Comparison of ENCODE assay signal across 10 cellular contexts in the genomic region with DNA sequence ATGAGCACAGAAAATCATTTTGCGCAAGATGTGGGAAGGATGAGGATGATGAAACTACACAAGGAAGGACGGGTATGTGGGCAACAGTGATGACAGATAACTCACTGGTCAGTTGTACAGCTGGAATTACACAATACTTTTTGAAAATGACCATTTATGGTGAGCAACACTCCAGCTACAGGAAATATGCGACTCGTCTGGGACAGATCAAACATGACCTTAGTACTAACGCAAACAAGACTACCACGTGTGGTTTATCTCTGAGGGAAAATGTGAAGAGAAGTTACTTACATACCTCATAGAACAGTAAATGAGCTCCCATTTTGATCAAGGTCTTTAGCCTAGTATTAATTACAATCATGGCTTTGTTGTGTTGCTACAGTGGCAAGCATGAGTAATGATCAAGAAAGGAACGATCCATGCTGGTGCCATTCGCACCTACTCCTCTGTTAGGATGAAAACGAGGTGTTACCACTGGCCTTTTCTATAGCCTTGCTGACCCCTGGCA.
DNase-seq lines count a peak whose midpoint lies in the region; ATAC-seq, FAIRE-seq and TF ChIP-seq lines count a peak whose summit lies in the region.
"Had no signal": no experiment of that assay in that cellular context is flagged by ENCODE, and none has a peak within 500 bp of the region (broad histone marks: within the 10 kb centered on the region; RNA-seq: fewer than 3 reads in every experiment).

No MANE protein-coding gene starts in this region.

- no peaks in the 10 kb centered on the region for H3K4me1 Mint-ChIP-seq in CD8-positive, alpha-beta T cell (ENCODE audit: low read depth)

- no peaks in the 10 kb centered on the region for H3K36me3 ChIP-seq in pancreas
- no peaks in the 10 kb centered on the region for H3K36me3 ChIP-seq in CD8-positive, alpha-beta T cell (ENCODE audit: insufficient read depth, low read length)

- ATAC-seq in pancreas = peak in 3 of 4 donors; percentile 74 to 89 (median 77)
- ATAC-seq in CD8-positive, alpha-beta T cell = no peak

- TF ChIP-seq CTCF in fibroblast of the aortic adventitia (IDR thresholded peaks at IDR 0.05; ENCODE audit: insufficient read depth, low read length) = no peak
- TF ChIP-seq CTCF in pancreas (IDR thresholded peaks at IDR 0.05) = no peak
- no peak for TF ChIP-seq CTCF in CD8-positive, alpha-beta T cell (IDR thresholded peaks at IDR 0.05)

- no peaks in the 10 kb centered on the region for H3K9me3 Mint-ChIP-seq in CD8-positive, alpha-beta T cell

- H3K9me3 ChIP-seq in pancreas = no peaks in the 10 kb centered on the region
- no peaks in the 10 kb centered on the region for H3K9me3 ChIP-seq in CD8-positive, alpha-beta T cell (ENCODE audit: low read length)

- peaks cover 0 to 2% (median 0%) of the 10 kb centered on the region in 4 donors for H3K27me3 ChIP-seq in pancreas
- H3K27me3 ChIP-seq in CD8-positive, alpha-beta T cell (ENCODE audit: insufficient read depth, low read length) = no peaks in the 10 kb centered on the region

- DNase-seq in DMS53 (lab: John Stamatoyannopoulos, UW) = peak; percentile 80
- peak; percentile 97 for DNase-seq in RPMI7951 (ENCODE audit: low read depth)
- peak; percentile 87 for DNase-seq in fibroblast of the aortic adventitia (ENCODE audit: low read depth)
- no peak for DNase-seq in pancreas
- DNase-seq in CD8-positive, alpha-beta T cell = no peak
- no peak for DNase-seq in superior temporal gyrus (ENCODE audit: extremely low spot score)
- no peak for DNase-seq in DMS153 treated with DMSO at 0.1 percent for 48 hours (lab: John Stamatoyannopoulos, UW; ENCODE audit: unreplicated experiment)
- no peak for DNase-seq in NCI-H2227 treated with DMSO at 0.1 percent for 48 hours (lab: John Stamatoyannopoulos, UW)
- DNase-seq: DMS153; stimulated activated CD8-positive, alpha-beta memory T cell treated with anti-CD3 and anti-CD28 coated beads, Interleukin-4, amount 100 ng/mL, for 48 hours had no signal

- CTCF ChIA-PET in CD8-positive, alpha-beta T cell (lab: Charles Lee) = interaction anchor here (0.6 kb wide), 1 partner anchor 206 kb away, joined by 3 read pairs; no protein-coding TSS in a partner anchor

- H3K27ac Mint-ChIP-seq in CD8-positive, alpha-beta T cell = no peak overlapping the region

- H3K36me3 Mint-ChIP-seq in CD8-positive, alpha-beta T cell = no peaks in the 10 kb centered on the region

- POLR2A ChIA-PET in CD8-positive, alpha-beta T cell (lab: Charles Lee) = no interaction called here

- no peaks in the 10 kb centered on the region for H3K4me1 ChIP-seq in pancreas
- no peaks in the 10 kb centered on the region for H3K4me1 ChIP-seq in CD8-positive, alpha-beta T cell (ENCODE audit: insufficient read depth, low read length)

- H3K27ac ChIP-seq in pancreas = peak overlapping the region in 1 of 4 donors; percentile 30
- no peak overlapping the region for H3K27ac ChIP-seq in CD8-positive, alpha-beta T cell (ENCODE audit: low read depth, low read length)

- intact Hi-C loops in pancreas (cut with DNase I) = no loop called here
- intact Hi-C loops in CD8-positive, alpha-beta T cell (cut with DNase I, micrococcal nuclease) = no loop called here

- H3K4me3 ChIP-seq in fibroblast of the aortic adventitia (ENCODE audit: low read depth, low read length) (no peak overlapping the region), pancreas (no peak overlapping the region)
- no peak overlapping the region for H3K4me3 ChIP-seq in CD8-positive, alpha-beta T cell (ENCODE audit: low read depth, low read length)

- no peak for FAIRE-seq in pancreas (lab: Jason Lieb, UNC)

- no peaks in the 10 kb centered on the region for H3K27me3 Mint-ChIP-seq in CD8-positive, alpha-beta T cell (ENCODE audit: low read depth)

- H3K4me3 Mint-ChIP-seq in CD8-positive, alpha-beta T cell = no peak overlapping the region

- 26 to 36% methylated on average over 9 of the region's 9 CpGs for WGBS in pancreas, 2 donors

Comparison
In these comparisons a context has a peak if more than half of its experiments do, and no peak if none do; other contexts are left out.
1. DNase-seq: peak in DMS53 (single experiment), RPMI7951 (single experiment) and fibroblast of the aortic adventitia (single experiment); none in pancreas (0 of 6), CD8-positive, alpha-beta T cell (0 of 7), superior temporal gyrus (single experiment), DMS153 treated with DMSO at 0.1 percent for 48 hours (single experiment) and NCI-H2227 treated with DMSO at 0.1 percent for 48 hours (single experiment).